In the genomic region with DNA sequence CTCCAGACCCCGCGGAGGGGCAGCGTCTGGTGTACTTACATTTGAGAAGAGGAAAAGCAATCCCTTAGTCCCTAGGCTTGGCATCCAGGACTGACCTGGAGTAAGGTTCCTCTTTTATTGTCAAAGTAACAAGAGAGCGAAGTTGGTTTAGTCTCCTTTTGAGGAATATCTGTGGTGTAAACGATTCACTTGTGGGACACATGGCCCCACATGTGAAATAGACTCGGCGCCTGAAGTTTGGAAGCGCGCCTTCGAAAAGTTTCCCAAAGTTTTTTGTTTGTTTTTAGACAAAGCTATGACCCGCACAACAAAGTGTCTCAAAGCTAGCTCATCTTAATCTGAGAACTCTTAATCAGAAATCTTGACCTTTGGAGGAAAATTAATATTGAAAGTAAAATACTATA, we compare ENCODE assay signal across 8 cellular contexts. TPM values are rescaled to one million over a fixed set of nuclear protein-coding genes. Genes with fewer than 3 reads are reported as not detected.
A peak's percentile ranks its signal among the peaks of the same experiment; 100 is the strongest.
DNase-seq lines count a peak whose midpoint lies in the region; ATAC-seq and TF ChIP-seq lines count a peak whose summit lies in the region.

No MANE protein-coding gene starts in this region.

- peak overlapping the region; percentile 93 for H3K4me3 ChIP-seq in iPS-11a (ENCODE audit: low read depth, low read length)

- POLR2A ChIA-PET in activated CD8-positive, alpha-beta T cell treated with anti-CD3 and anti-CD28 coated beads for 36 hours (lab: Charles Lee), result interaction anchor here (0.7 to 2.2 kb wide), 5 partner anchors 9 to 1471 kb away, joined by 3 to 13 read pairs (median 3); no protein-coding TSS in a partner anchor

- intact Hi-C loops in activated CD8-positive, alpha-beta T cell treated with anti-CD3 and anti-CD28 coated beads for 36 hours (cut with micrococcal nuclease), result no loop called here

- peak; percentile 13 for DNase-seq in stimulated activated naive CD4-positive, alpha-beta T cell treated with Interleukin-2 at 50 U/mL for 16 hours (lab: John Stamatoyannopoulos, UW)
- no peak for DNase-seq in stimulated activated naive CD4-positive, alpha-beta T cell (lab: John Stamatoyannopoulos, UW)
- no peak for DNase-seq in activated CD8-positive, alpha-beta T cell treated with anti-CD3 and anti-CD28 coated beads for 36 hours
- no peak for DNase-seq in stimulated activated effector memory CD8-positive, alpha-beta T cell treated with anti-CD3 and anti-CD28 coated beads, Interleukin-12 subunit alpha, Interleukin-12 subunit beta, amount 100 ng/mL, for 72 hours (ENCODE audit: low spot score in 2 of 2)
- DNase-seq in NK-92 treated with Interleukin-12 subunit alpha and Interleukin-12 subunit beta, amount 100 ng/mL, for 24 hours (lab: John Stamatoyannopoulos, UW), result no peak
- DNase-seq in SW 1271 (lab: John Stamatoyannopoulos, UW), result no peak

- TF ChIP-seq CTCF in activated CD8-positive, alpha-beta T cell treated with anti-CD3 and anti-CD28 coated beads for 36 hours (IDR thresholded peaks at IDR 0.05), result no peak

- peak overlapping the region; percentile 96 for H3K4me3 Mint-ChIP-seq in activated CD8-positive, alpha-beta T cell treated with anti-CD3 and anti-CD28 coated beads for 36 hours
- H3K4me3 Mint-ChIP-seq in stimulated activated effector memory CD8-positive, alpha-beta T cell treated with anti-CD3 and anti-CD28 coated beads, Interleukin-12 subunit alpha, Interleukin-12 subunit beta, amount 100 ng/mL, for 72 hours, result peak overlapping the region; percentile 91

- peaks cover 2% of the 10 kb centered on the region for H3K9me3 Mint-ChIP-seq in activated CD8-positive, alpha-beta T cell treated with anti-CD3 and anti-CD28 coated beads for 36 hours
- H3K9me3 Mint-ChIP-seq in stimulated activated effector memory CD8-positive, alpha-beta T cell treated with anti-CD3 and anti-CD28 coated beads, Interleukin-12 subunit alpha, Interleukin-12 subunit beta, amount 100 ng/mL, for 72 hours, result no peaks in the 10 kb centered on the region

- H3K4me1 Mint-ChIP-seq in activated CD8-positive, alpha-beta T cell treated with anti-CD3 and anti-CD28 coated beads for 36 hours (ENCODE audit: low read depth), result peaks cover 41% of the 10 kb centered on the region
- H3K4me1 Mint-ChIP-seq in stimulated activated effector memory CD8-positive, alpha-beta T cell treated with anti-CD3 and anti-CD28 coated beads, Interleukin-12 subunit alpha, Interleukin-12 subunit beta, amount 100 ng/mL, for 72 hours, result peaks cover 30% of the 10 kb centered on the region

- no peaks in the 10 kb centered on the region for H3K27me3 Mint-ChIP-seq in activated CD8-positive, alpha-beta T cell treated with anti-CD3 and anti-CD28 coated beads for 36 hours

- peaks cover 40% of the 10 kb centered on the region for H3K36me3 Mint-ChIP-seq in activated CD8-positive, alpha-beta T cell treated with anti-CD3 and anti-CD28 coated beads for 36 hours (ENCODE audit: low read depth)
- peaks cover 54% of the 10 kb centered on the region for H3K36me3 Mint-ChIP-seq in stimulated activated effector memory CD8-positive, alpha-beta T cell treated with anti-CD3 and anti-CD28 coated beads, Interleukin-12 subunit alpha, Interleukin-12 subunit beta, amount 100 ng/mL, for 72 hours

- H3K27ac Mint-ChIP-seq in activated CD8-positive, alpha-beta T cell treated with anti-CD3 and anti-CD28 coated beads for 36 hours, result peak overlapping the region; percentile 92
- H3K27ac Mint-ChIP-seq in stimulated activated effector memory CD8-positive, alpha-beta T cell treated with anti-CD3 and anti-CD28 coated beads, Interleukin-12 subunit alpha, Interleukin-12 subunit beta, amount 100 ng/mL, for 72 hours, result peak overlapping the region; percentile 93

- CTCF ChIA-PET in activated CD8-positive, alpha-beta T cell treated with anti-CD3 and anti-CD28 coated beads for 36 hours (lab: Charles Lee), result no interaction called here

- ATAC-seq in activated CD8-positive, alpha-beta T cell treated with anti-CD3 and anti-CD28 coated beads for 36 hours, result no peak
- ATAC-seq in stimulated activated effector memory CD8-positive, alpha-beta T cell treated with anti-CD3 and anti-CD28 coated beads, Interleukin-12 subunit alpha, Interleukin-12 subunit beta, amount 100 ng/mL, for 72 hours, result no peak
- ATAC-seq in GM19452 (IDR thresholded peaks at IDR 0.05; ENCODE audit: unreplicated experiment), result no peak

RNA-seq across cellular contexts. Expression of gene STYX, which starts 0.7 kb away (rescaled TPM):
- total RNA-seq in activated CD8-positive, alpha-beta T cell treated with anti-CD3 and anti-CD28 coated beads for 36 hours, result 10 to 100 TPM; 13.0 to 13.2 TPM

RNA-seq across cellular contexts. Expression of gene PSMC6, which starts 23.7 kb away (rescaled TPM):
- total RNA-seq in activated CD8-positive, alpha-beta T cell treated with anti-CD3 and anti-CD28 coated beads for 36 hours, result 100 to 1,000 TPM; 104 to 105 TPM

RNA-seq across cellular contexts. Expression of gene ERO1A, which starts 35.4 kb away (rescaled TPM):
- total RNA-seq in activated CD8-positive, alpha-beta T cell treated with anti-CD3 and anti-CD28 coated beads for 36 hours, result 100 to 1,000 TPM; 187 to 202 TPM
